ENCODE assay signal across 8 cellular contexts in the genomic region with DNA sequence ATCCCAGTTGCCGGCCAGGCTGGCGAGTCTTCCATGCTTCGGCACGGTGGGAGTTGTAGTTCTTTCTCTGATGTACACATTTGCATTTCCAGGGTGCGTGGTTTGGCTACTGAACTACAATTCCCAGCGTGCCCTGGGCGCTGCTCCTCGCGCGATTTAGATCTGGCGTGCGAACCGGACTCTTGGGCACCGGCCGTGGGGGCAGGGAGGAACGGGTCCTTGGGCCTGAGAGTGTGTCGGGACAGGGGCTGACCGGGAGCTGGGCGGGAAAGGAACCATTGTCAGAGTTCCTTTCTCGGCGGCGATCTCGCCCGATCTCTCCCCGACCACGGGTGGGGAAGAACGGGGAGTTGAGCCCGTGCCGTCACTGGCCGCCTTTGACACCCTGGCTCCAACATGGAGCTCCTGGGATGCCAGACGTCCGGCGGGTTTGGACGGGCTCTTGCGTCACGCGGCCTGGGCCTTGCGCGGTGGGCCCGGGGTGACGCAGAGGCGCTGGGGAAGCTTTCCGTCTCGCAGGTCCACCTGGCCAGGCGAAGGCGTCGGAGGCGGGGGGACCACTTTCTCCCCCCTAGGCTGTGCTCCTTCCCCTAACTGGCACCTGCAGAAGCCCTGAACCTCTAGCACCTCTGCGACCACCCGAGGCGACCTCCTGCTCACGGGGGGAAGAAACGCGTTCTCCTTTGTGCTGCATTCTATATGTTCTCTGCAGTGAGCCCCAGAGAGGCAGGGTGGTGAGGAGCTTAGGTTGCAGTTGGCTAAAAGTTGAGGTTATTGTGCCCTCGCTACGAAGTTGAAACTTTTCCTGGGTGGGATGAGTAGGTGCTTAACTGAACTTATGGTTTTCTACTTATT. TPM values are rescaled to one million over a fixed set of nuclear protein-coding genes. Genes with fewer than 3 reads are reported as not detected.
DNase-seq lines count a peak whose midpoint lies in the region; ATAC-seq lines count a peak whose summit lies in the region.

No MANE protein-coding gene starts in this region.

- H3K4me3 ChIP-seq in effector memory CD4-positive, alpha-beta T cell (ENCODE audit: insufficient read depth, low read depth, low read length, poor library complexity, severe bottlenecking), result peak overlapping the region; percentile 98

- H3K9me3 ChIP-seq in effector memory CD4-positive, alpha-beta T cell (ENCODE audit: control insufficient read depth, low read length), result no peaks in the 10 kb centered on the region

- H3K4me1 ChIP-seq in effector memory CD4-positive, alpha-beta T cell (ENCODE audit: control insufficient read depth, insufficient read depth, low read length, poor library complexity, severe bottlenecking), result peaks cover 9% of the 10 kb centered on the region

- peak; percentile 77 for ATAC-seq in GM21381 (IDR thresholded peaks at IDR 0.05; ENCODE audit: unreplicated experiment)

- H3K27ac ChIP-seq in effector memory CD4-positive, alpha-beta T cell (ENCODE audit: insufficient read depth, low read length, poor library complexity, severe bottlenecking), result peak overlapping the region; percentile 99

- peaks cover 5% of the 10 kb centered on the region for H3K36me3 ChIP-seq in effector memory CD4-positive, alpha-beta T cell (ENCODE audit: control insufficient read depth, insufficient read depth, low read length)

- no peaks in the 10 kb centered on the region for H3K27me3 ChIP-seq in effector memory CD4-positive, alpha-beta T cell (replicated peaks; ENCODE audit: control insufficient read depth, insufficient read depth, low read length, poor library complexity, severe bottlenecking)

- peak; percentile 93 for DNase-seq in COLO668 (lab: John Stamatoyannopoulos, UW; ENCODE audit: unreplicated experiment)
- peak; percentile 96 for DNase-seq in HT1080 (ENCODE audit: low read depth)
- peak; percentile 88 for DNase-seq in NK-92 treated with Interleukin-12 subunit alpha and Interleukin-12 subunit beta, amount 100 ng/mL, for 24 hours (lab: John Stamatoyannopoulos, UW)
- DNase-seq in activated CD8-positive, alpha-beta memory T cell treated with anti-CD3 and anti-CD28 coated beads for 48 hours (ENCODE audit: low read depth in 2 of 3, low spot score in 2 of 3), result peak in 2 of 3 experiments; percentile 60 to 64
- peak; percentile 66 to 79 (median 76) for DNase-seq in effector memory CD4-positive, alpha-beta T cell
- DNase-seq in lung microvascular endothelial cell (ENCODE audit: low read depth in 2 of 2), result peak; percentile 97 to 98
- peak; percentile 70 to 82 (median 75) for DNase-seq in stimulated activated CD4-positive, alpha-beta T cell treated with anti-CD3 and anti-CD28 coated beads, TNF-alpha, amount 100 ng/mL, for 24 hours (ENCODE audit: low read depth in 3 of 3)

RNA-seq across cellular contexts. Expression of gene IFRD1, which starts 0.8 kb away (rescaled TPM):
- total RNA-seq in HT1080 (2014; rRNA removed; shearing (Covaris generic)), result 33.7 and 35.7 TPM in 2 replicates
- 39.2 and 45.8 TPM in 2 replicates for polyA plus RNA-seq in HT1080 (2015; cell fraction: cytosol; rRNA removed)
- polyA plus RNA-seq in HT1080 (2015; cell fraction: nucleus; rRNA removed), result 73.0 and 80.3 TPM in 2 replicates
- total RNA-seq in lung microvascular endothelial cell, result 18.7 and 38.9 TPM in 2 replicates

RNA-seq across cellular contexts. Expression of gene LSMEM1, which starts 29.8 kb away (rescaled TPM):
- 0.37 and 0.43 TPM in 2 replicates for total RNA-seq in HT1080 (2014; rRNA removed; shearing (Covaris generic))
- polyA plus RNA-seq in HT1080 (2015; cell fraction: cytosol; rRNA removed), result 0.17 and 0.50 TPM in 2 replicates
- 1.4 and 4.2 TPM in 2 replicates for polyA plus RNA-seq in HT1080 (2015; cell fraction: nucleus; rRNA removed)
- 0.20 and 0.22 TPM in 2 replicates for total RNA-seq in lung microvascular endothelial cell

Comparison
In these comparisons a context has a peak if more than half of its experiments do, and no peak if none do; other contexts are left out.
1. Peak in every context shown above with its lines: DNase-seq, ATAC-seq, H3K4me3 ChIP-seq and H3K27ac ChIP-seq.